10 cellular contexts compared by ENCODE assay signal in genomic region chr2:9251154-9252001, GRCh38. TPM values are rescaled to one million over a fixed set of nuclear protein-coding genes. Genes with fewer than 3 reads are reported as not detected.
DNase-seq lines count a peak whose midpoint lies in the region; ATAC-seq, FAIRE-seq and TF ChIP-seq lines count a peak whose summit lies in the region.
"Had no signal": no experiment of that assay in that cellular context is flagged by ENCODE, and none has a peak within 500 bp of the region (broad histone marks: within the 10 kb centered on the region; RNA-seq: fewer than 3 reads in every experiment).

No MANE protein-coding gene starts in this region.

- no peak overlapping the region for H2AFZ ChIP-seq in ACC112 (ENCODE audit: low read length, unreplicated experiment)
- no peak overlapping the region for H2AFZ ChIP-seq in H1 (ENCODE audit: low read length)

- WGBS in H1 (ENCODE audit: extremely low coverage in 1 of 2, insufficient coverage in 1 of 2, insufficient read length in 1 of 2, insufficient replicate concordance in 2 of 2, low coverage in 1 of 2, low lambda C conversion rate in 2 of 2, missing lambda C conversion rate in 1 of 2), 2 experiments = 90 to 100% methylated on average over 1 to 16 of the region's 16 CpGs
- 83 to 88% methylated on average over 7 to 8 of the region's 16 CpGs for WGBS in mesodermal cell (ENCODE audit: insufficient coverage in 2 of 2), 2 experiments

- TF ChIP-seq EP300 in H1 (IDR thresholded peaks at IDR 0.05; ENCODE audit: borderline replicate concordance in 1 of 2, low read depth in 2 of 2, low read length in 2 of 2) = no peak

- no peak overlapping the region for H3K4me3 Mint-ChIP-seq in naive thymus-derived CD4-positive, alpha-beta T cell
- no peak overlapping the region for H3K4me3 Mint-ChIP-seq in activated T-cell treated with anti-CD3 and anti-CD28 coated beads, Interleukin-2, amount 50 U/mL, for 4 hours
- H3K4me3 Mint-ChIP-seq: activated naive CD8-positive, alpha-beta T cell treated with anti-CD3 and anti-CD28 coated beads, Interleukin-2, amount 50 U/mL, for 24 hours; T-helper 17 cell had no signal

- no peak overlapping the region for H3K27ac Mint-ChIP-seq in naive thymus-derived CD4-positive, alpha-beta T cell

- peaks cover 67% of the 10 kb centered on the region for H3K4me1 ChIP-seq in ACC112 (ENCODE audit: control insufficient read depth, insufficient read depth, low read length, unreplicated experiment)
- 0 out of 7 replicates have a peak, but pooled peaks cover 0 to 1% (median 0%) of the 10 kb centered on the region in 4 experiments for H3K4me1 ChIP-seq in H1 (replicated peaks in 1 of 4; ENCODE audit: control insufficient read depth in 3 of 4, insufficient read depth in 4 of 4, low read length in 3 of 4)
- peaks cover 32% of the 10 kb centered on the region for H3K4me1 ChIP-seq in mesodermal cell (ENCODE audit: control insufficient read depth, insufficient read depth, low read length, poor library complexity, severe bottlenecking)
- no peaks in the 10 kb centered on the region for H3K4me1 ChIP-seq in naive thymus-derived CD4-positive, alpha-beta T cell (ENCODE audit: control insufficient read depth in 2 of 2, insufficient read depth in 2 of 2, low read length in 2 of 2)

- H3K36me3 ChIP-seq in ACC112 (ENCODE audit: insufficient read depth, low read length) (no peaks in the 10 kb centered on the region; the same call in 1 of the 2 replicates), H1 (ENCODE audit: control insufficient read depth in 2 of 4, insufficient read depth in 4 of 4, low read length in 3 of 4) (no peaks in the 10 kb centered on the region), mesodermal cell (ENCODE audit: control insufficient read depth, insufficient read depth, low read length) (peaks cover 11% of the 10 kb centered on the region)
- no peaks in the 10 kb centered on the region for H3K36me3 ChIP-seq in naive thymus-derived CD4-positive, alpha-beta T cell (ENCODE audit: control insufficient read depth in 2 of 3, insufficient read depth in 3 of 3, low read length in 3 of 3)

- DNase-seq in NCI-H460 (ENCODE audit: extremely low read depth, low read depth) (peak; percentile 79), H1 (ENCODE audit: low read depth in 1 of 2, low spot score in 2 of 2) (no peak), ureter (ENCODE audit: low spot score) (no peak)
- DNase-seq in naive thymus-derived CD4-positive, alpha-beta T cell = no peak
- DNase-seq in activated T-cell treated with anti-CD3 and anti-CD28 coated beads, Interleukin-2, amount 50 U/mL, for 4 hours = no peak
- DNase-seq: activated naive CD8-positive, alpha-beta T cell treated with anti-CD3 and anti-CD28 coated beads, Interleukin-2, amount 50 U/mL, for 24 hours; T-helper 17 cell had no signal

- H4K8ac ChIP-seq in H1 (ENCODE audit: extremely low read depth, insufficient read depth, low read length) = no peak overlapping the region; the same call in 1 of the 2 replicates

- TF ChIP-seq RAD21 in H1 (IDR thresholded peaks at IDR 0.05 in 1 of 2, conservative IDR thresholded peaks at IDR 0.05 in 1 of 2; ENCODE audit: low read depth in 2 of 2, low read length in 2 of 2) = no peak

- no peak overlapping the region for H3K4ac ChIP-seq in H1 (replicated peaks; ENCODE audit: insufficient read length, low read depth, low read length)

- CTCF ChIA-PET in H1 (lab: Charles Lee; ENCODE audit: partially characterized antibody) = interaction anchor here (0.5 to 2.5 kb wide), 6 partner anchors 10 to 1538 kb away, joined by 3 to 8 read pairs (median 4); no protein-coding TSS in a partner anchor
- CTCF ChIA-PET in naive thymus-derived CD4-positive, alpha-beta T cell (lab: Charles Lee) = no interaction called here

- no peak overlapping the region for H3K4me2 ChIP-seq in H1 (ENCODE audit: insufficient read depth in 1 of 2, low read depth in 2 of 2, low read length in 2 of 2)

- no peak for TF ChIP-seq POLR2A in H1 (IDR thresholded peaks at IDR 0.05; ENCODE audit: control extremely low read depth in 1 of 2, low read depth in 2 of 2, low read length in 2 of 2)

- H4K91ac ChIP-seq in H1 (replicated peaks; ENCODE audit: insufficient read length, low read length) = no peak overlapping the region

- no peak overlapping the region for H4K5ac ChIP-seq in H1 (ENCODE audit: insufficient read length, low read depth, low read length)

- TF ChIP-seq CTCF in H1 (IDR thresholded peaks at IDR 0.05; ENCODE audit: control extremely low read depth in 1 of 3, insufficient read depth in 1 of 3, low read depth in 1 of 3, low read length in 3 of 3) = no peak

- H3K23me2 ChIP-seq in H1 (ENCODE audit: low read depth, low read length) = no peaks in the 10 kb centered on the region

- peaks cover 9% of the 10 kb centered on the region for H3K79me1 ChIP-seq in H1 (ENCODE audit: low read depth, low read length)

- no peak overlapping the region for H3K14ac ChIP-seq in H1 (ENCODE audit: insufficient read length)

- H4K20me1 ChIP-seq in H1 (replicated peaks in 1 of 2; ENCODE audit: control insufficient read depth in 1 of 2, insufficient read depth in 2 of 2, low read length in 2 of 2) = peaks cover 2 to 5% of the 10 kb centered on the region in 2 experiments

- H3K23ac ChIP-seq in H1 (ENCODE audit: insufficient read length) = no peak overlapping the region

- H2BK20ac ChIP-seq in H1 (ENCODE audit: low read length) = no peak overlapping the region

- H3K79me2 ChIP-seq in ACC112 (ENCODE audit: control insufficient read depth, insufficient read depth, low read length, unreplicated experiment) (peaks cover 89% of the 10 kb centered on the region), H1 (ENCODE audit: control insufficient read depth in 1 of 2, insufficient read depth in 2 of 2, low read length in 2 of 2) (peaks cover 0 to 44% of the 10 kb centered on the region in 2 experiments; a peak in 3 of 4 replicates)

- 0 out of 2 replicates have a peak overlapping the region, but pooled peaks have one; percentile 22 for H2BK5ac ChIP-seq in H1 (ENCODE audit: low read depth, low read length)

- H3K18ac ChIP-seq in H1 (ENCODE audit: extremely low read depth, low read length) = no peak overlapping the region

- H3K27me3 ChIP-seq in ACC112 (ENCODE audit: insufficient read depth, low read length) (no peaks in the 10 kb centered on the region), H1 (replicated peaks in 1 of 4; ENCODE audit: control insufficient read depth in 3 of 4, extremely low read depth in 1 of 4, insufficient read depth in 3 of 4, low read length in 3 of 4) (no peaks in the 10 kb centered on the region; a peak in 1 of 7 replicates)
- no peaks in the 10 kb centered on the region for H3K27me3 ChIP-seq in naive thymus-derived CD4-positive, alpha-beta T cell (ENCODE audit: control insufficient read depth in 2 of 2, insufficient read depth in 2 of 2, low read length in 2 of 2)

- H2BK120ac ChIP-seq in H1 (replicated peaks; ENCODE audit: low read depth, low read length) = no peak overlapping the region

- intact Hi-C loops in naive thymus-derived CD4-positive, alpha-beta T cell (cut with micrococcal nuclease) = no loop called here

- H3K9me3 Mint-ChIP-seq in naive thymus-derived CD4-positive, alpha-beta T cell = no peaks in the 10 kb centered on the region
- no peaks in the 10 kb centered on the region for H3K9me3 Mint-ChIP-seq in activated T-cell treated with anti-CD3 and anti-CD28 coated beads, Interleukin-2, amount 50 U/mL, for 4 hours
- H3K9me3 Mint-ChIP-seq: activated naive CD8-positive, alpha-beta T cell treated with anti-CD3 and anti-CD28 coated beads, Interleukin-2, amount 50 U/mL, for 24 hours had no signal

- 0 out of 2 replicates have a peak overlapping the region, but pooled peaks have one; percentile 92 for H2AK5ac ChIP-seq in H1 (ENCODE audit: low read depth, low read length)

- H3K27ac ChIP-seq in ACC112 (ENCODE audit: low read depth, low read length) = peak overlapping the region; percentile 92
- H3K27ac ChIP-seq in H1 (ENCODE audit: low read depth, low read length) = no peak overlapping the region
- peak overlapping the region; percentile 46 for H3K27ac ChIP-seq in mesodermal cell (ENCODE audit: low read depth, low read length, severe bottlenecking)
- no peak overlapping the region for H3K27ac ChIP-seq in naive thymus-derived CD4-positive, alpha-beta T cell (ENCODE audit: low read depth, low read length)

- H3K9ac ChIP-seq in H1 (replicated peaks in 1 of 4; ENCODE audit: extremely low read depth in 1 of 4, low read depth in 3 of 4, low read length in 3 of 4) = no peak overlapping the region

- POLR2A ChIA-PET in H1 (lab: Charles Lee; ENCODE audit: partially characterized antibody) = interaction anchor here (0.7 kb wide), 1 partner anchor 81 kb away, joined by 3 read pairs; no protein-coding TSS in a partner anchor
- POLR2A ChIA-PET in naive thymus-derived CD4-positive, alpha-beta T cell (lab: Charles Lee) = no interaction called here

- no peaks in the 10 kb centered on the region for H3K4me1 Mint-ChIP-seq in naive thymus-derived CD4-positive, alpha-beta T cell
- no peaks in the 10 kb centered on the region for H3K4me1 Mint-ChIP-seq in activated T-cell treated with anti-CD3 and anti-CD28 coated beads, Interleukin-2, amount 50 U/mL, for 4 hours (ENCODE audit: low read depth)
- H3K4me1 Mint-ChIP-seq: activated naive CD8-positive, alpha-beta T cell treated with anti-CD3 and anti-CD28 coated beads, Interleukin-2, amount 50 U/mL, for 24 hours; T-helper 17 cell had no signal

- H2BK12ac ChIP-seq in H1 (ENCODE audit: low read depth, low read length) = no peak overlapping the region

- no peak overlapping the region for H2BK15ac ChIP-seq in H1 (ENCODE audit: low read length)

- no peaks in the 10 kb centered on the region for H3K36me3 Mint-ChIP-seq in naive thymus-derived CD4-positive, alpha-beta T cell
- no peaks in the 10 kb centered on the region for H3K36me3 Mint-ChIP-seq in activated T-cell treated with anti-CD3 and anti-CD28 coated beads, Interleukin-2, amount 50 U/mL, for 4 hours (ENCODE audit: insufficient read depth)

- H3K4me3 ChIP-seq in ACC112 (ENCODE audit: low read depth, low read length) (no peak overlapping the region), H1 (ENCODE audit: extremely low read depth in 1 of 4, insufficient read depth in 2 of 4, low read depth in 3 of 4, low read length in 4 of 4) (no peak overlapping the region), mesodermal cell (ENCODE audit: extremely low read depth, insufficient read depth, low read length, poor library complexity, severe bottlenecking) (no peak overlapping the region)
- no peak overlapping the region for H3K4me3 ChIP-seq in naive thymus-derived CD4-positive, alpha-beta T cell (ENCODE audit: low read length)

- H3K27me3 Mint-ChIP-seq in naive thymus-derived CD4-positive, alpha-beta T cell = peaks cover 0 to 23% (median 14%) of the 10 kb centered on the region in 5 donors
- peaks cover 15% of the 10 kb centered on the region for H3K27me3 Mint-ChIP-seq in activated T-cell treated with anti-CD3 and anti-CD28 coated beads, Interleukin-2, amount 50 U/mL, for 4 hours (ENCODE audit: low read depth)

- H3K9me3 ChIP-seq in H1 (ENCODE audit: insufficient read depth in 2 of 2, low read depth in 1 of 2, low read length in 1 of 2) (no peaks in the 10 kb centered on the region), mesodermal cell (ENCODE audit: control insufficient read depth, low read length) (no peaks in the 10 kb centered on the region)
- no peaks in the 10 kb centered on the region for H3K9me3 ChIP-seq in naive thymus-derived CD4-positive, alpha-beta T cell (ENCODE audit: control insufficient read depth in 2 of 3, low read length in 3 of 3)

- H3K56ac ChIP-seq in H1 (replicated peaks; ENCODE audit: insufficient read length, low read depth, low read length) = no peak overlapping the region

- no peak for ATAC-seq in HG03097 (IDR thresholded peaks at IDR 0.05; ENCODE audit: low FRiP score, unreplicated experiment)
- ATAC-seq in naive thymus-derived CD4-positive, alpha-beta T cell = no peak
- ATAC-seq in activated T-cell treated with anti-CD3 and anti-CD28 coated beads, Interleukin-2, amount 50 U/mL, for 4 hours = no peak
- ATAC-seq: activated naive CD8-positive, alpha-beta T cell treated with anti-CD3 and anti-CD28 coated beads, Interleukin-2, amount 50 U/mL, for 24 hours; T-helper 17 cell had no signal

- no peak for FAIRE-seq in H1 (lab: Jason Lieb, UNC)

RNA-seq across cellular contexts. Expression of gene ASAP2, which starts 44.8 kb away (rescaled TPM):
- total RNA-seq in NCI-H460 (2014; rRNA removed; shearing (Covaris generic)) = 34.2 and 34.7 TPM in 2 replicates
- polyA plus RNA-seq in NCI-H460 (2014; cell fraction: nucleus; rRNA removed) = 26.6 and 30.9 TPM in 2 replicates
- 16.6 and 18.7 TPM in 2 replicates for total RNA-seq in H1 (2021; fragmentation: NEBNext Ultra II Directional; extraction: Animal tissue kit (Norgen Biotek cat#: 25700))
- 8.6 and 10.2 TPM in 2 replicates for polyA plus RNA-seq in H1 (2011; rRNA removed)
- 9.5 TPM for polyA plus RNA-seq in H1 (2011; cell fraction: cytosol; rRNA removed)
- 10.5 TPM for polyA plus RNA-seq in H1 (2011; cell fraction: nucleus; rRNA removed)
- 9.0 to 13.2 TPM (median 10.2 TPM) in 4 replicates for polyA plus RNA-seq in H1 (2012, experiment 1 of 2)
- polyA plus RNA-seq in H1 (2012, experiment 2 of 2) = 0.70 TPM
- polyA plus RNA-seq in H1 (2013, experiment 1 of 2) = 10.7 TPM
- polyA plus RNA-seq in H1 (2013, experiment 2 of 2) = 11.2 TPM
- 15.3 and 16.8 TPM in 2 replicates for polyA minus RNA-seq in H1 (2011; rRNA and poly(A)+ RNA removed)
- 8.6 TPM for polyA minus RNA-seq in H1 (2011; cell fraction: cytosol; rRNA and poly(A)+ RNA removed)
- 19.0 TPM for polyA minus RNA-seq in H1 (2011; cell fraction: nucleus; rRNA and poly(A)+ RNA removed)
- 26.8 TPM for polyA plus RNA-seq in mesodermal cell (2013, experiment 1 of 2)
- 24.5 TPM for polyA plus RNA-seq in mesodermal cell (2013, experiment 2 of 2)
- 42.1 TPM for total RNA-seq in ureter
- 1 to 10 TPM in 1 of 5 experiments, under 1 TPM in 2, not detected in 2; 0.10 to 1.2 (median 0.45) TPM for total RNA-seq in naive thymus-derived CD4-positive, alpha-beta T cell
- not detected for polyA plus RNA-seq in naive thymus-derived CD4-positive, alpha-beta T cell
- under 1 TPM; 0.13 to 0.22 (median 0.20) TPM for total RNA-seq in activated T-cell treated with anti-CD3 and anti-CD28 coated beads, Interleukin-2, amount 50 U/mL, for 4 hours

Comparison
In these comparisons a context has a peak if more than half of its experiments do, and no peak if none do; other contexts are left out.
1. H3K27ac ChIP-seq: peak in ACC112 (single experiment) and mesodermal cell (single experiment); none in H1 (single experiment) and naive thymus-derived CD4-positive, alpha-beta T cell (single experiment).